1 cellular context compared by ENCODE assay signal in genomic region chr6:35409245-35409644, GRCh38.
TF ChIP-seq lines count a peak whose summit lies in the region.

No MANE protein-coding gene starts in this region.

TF ChIP-seq in K562, 482 proteins besides CTCF, POLR2A, EP300 and RAD21:
- TF ChIP-seq CBFA2T2 (conservative IDR thresholded peaks at IDR 0.05): 0 out of 2 replicates have a peak, but pooled peaks have one; percentile 53
- TF ChIP-seq SOX6 (IDR thresholded peaks at IDR 0.05): no peak
- TF ChIP-seq SMARCA4 (IDR thresholded peaks at IDR 0.05): peak; percentile 18; the same call in 1 of the 2 replicates
- TF ChIP-seq, protein P1, sequence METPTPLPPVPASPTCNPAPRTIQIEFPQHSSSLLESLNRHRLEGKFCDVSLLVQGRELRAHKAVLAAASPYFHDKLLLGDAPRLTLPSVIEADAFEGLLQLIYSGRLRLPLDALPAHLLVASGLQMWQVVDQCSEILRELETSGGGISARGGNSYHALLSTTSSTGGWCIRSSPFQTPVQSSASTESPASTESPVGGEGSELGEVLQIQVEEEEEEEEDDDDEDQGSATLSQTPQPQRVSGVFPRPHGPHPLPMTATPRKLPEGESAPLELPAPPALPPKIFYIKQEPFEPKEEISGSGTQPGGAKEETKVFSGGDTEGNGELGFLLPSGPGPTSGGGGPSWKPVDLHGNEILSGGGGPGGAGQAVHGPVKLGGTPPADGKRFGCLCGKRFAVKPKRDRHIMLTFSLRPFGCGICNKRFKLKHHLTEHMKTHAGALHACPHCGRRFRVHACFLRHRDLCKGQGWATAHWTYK (CRISPR knock-in tag; IDR thresholded peaks at IDR 0.05): no peak
- TF ChIP-seq TAL1 (IDR thresholded peaks at IDR 0.05): peak; percentile 10; the same call in 1 of the 2 replicates
- peak; percentile 65; the same call in 1 of the 2 replicates for TF ChIP-seq CEBPG (CRISPR knock-in tag; IDR thresholded peaks at IDR 0.05)
- TF ChIP-seq CEBPG (tag; conservative IDR thresholded peaks at IDR 0.05 in 1 of 2, IDR thresholded peaks at IDR 0.05 in 1 of 2): peak; percentile 72 to 79
- no peak for TF ChIP-seq NFRKB (IDR thresholded peaks at IDR 0.05; ENCODE audit: low read depth)
- TF ChIP-seq EHMT2 (IDR thresholded peaks at IDR 0.05): no peak
- peak; percentile 62 for TF ChIP-seq CBFA2T3 (IDR thresholded peaks at IDR 0.05)
- TF ChIP-seq SMARCE1 (IDR thresholded peaks at IDR 0.05): 0 out of 2 replicates have a peak, but pooled peaks have one; percentile 15
- peak; percentile 62 for TF ChIP-seq ZEB2 (IDR thresholded peaks at IDR 0.05)
- peak; percentile 21; the same call in 1 of the 2 replicates for TF ChIP-seq ARID1B (IDR thresholded peaks at IDR 0.05)
- no peak for TF ChIP-seq NFE2 (IDR thresholded peaks at IDR 0.05; ENCODE audit: low read depth)
- TF ChIP-seq TCF3 (CRISPR knock-in tag; IDR thresholded peaks at IDR 0.05): peak; percentile 51
- peak; percentile 96 for TF ChIP-seq CEBPB (tag; IDR thresholded peaks at IDR 0.05)
TF ChIP-seq in K562: peak in this region for 10.
